8 cellular contexts compared by ENCODE assay signal in the genomic region with DNA sequence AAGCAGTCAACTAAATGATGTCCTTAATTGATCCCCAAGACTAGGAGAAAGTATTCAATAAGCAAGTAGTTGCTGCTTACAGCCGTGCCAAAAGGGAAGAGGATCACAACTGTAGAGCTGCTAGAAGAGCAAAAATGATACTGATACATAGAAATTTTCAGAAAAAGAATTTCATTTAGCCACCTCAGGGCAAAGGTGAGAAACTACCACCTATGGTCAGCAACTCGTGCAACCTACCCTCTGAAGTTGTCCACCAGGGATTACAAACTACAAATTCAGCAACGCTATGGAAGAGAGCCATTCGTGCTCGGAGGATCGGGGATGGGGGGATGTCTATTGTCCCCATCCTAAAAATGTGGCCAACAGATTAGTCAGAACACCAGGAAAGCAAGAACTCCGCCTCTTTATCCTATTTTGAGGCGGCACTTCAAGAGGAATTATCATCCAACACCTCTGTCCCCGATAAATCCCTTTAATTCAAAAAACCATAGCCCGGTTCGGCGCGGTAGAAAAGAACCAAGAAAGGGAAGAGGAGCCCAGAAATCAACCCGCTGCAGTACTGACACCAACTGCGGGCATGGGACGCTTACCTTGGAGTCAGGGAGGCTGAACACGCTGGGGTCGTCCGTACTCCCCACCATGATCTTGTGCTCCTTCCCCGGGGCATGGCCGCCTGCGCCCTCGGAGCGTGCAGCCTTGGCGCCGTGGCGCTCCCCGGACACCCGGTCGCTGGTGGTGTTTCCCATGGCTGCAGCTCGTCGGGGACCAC. TPM values are rescaled to one million over a fixed set of nuclear protein-coding genes. Genes with fewer than 3 reads are reported as not detected.
DNase-seq lines count a peak whose midpoint lies in the region; ATAC-seq and TF ChIP-seq lines count a peak whose summit lies in the region.

No MANE protein-coding gene starts in this region.

- H2AFZ ChIP-seq in DND-41 (ENCODE audit: low read depth, low read length): peak overlapping the region; percentile 99

- H3K36me3 ChIP-seq in DND-41 (ENCODE audit: insufficient read depth, low read length) (peaks cover 13% of the 10 kb centered on the region), prostate gland (no peaks in the 10 kb centered on the region)

- 0% methylated on average over 31 of the region's 32 CpGs for WGBS in prostate gland

- TF ChIP-seq POLR2A in prostate gland (IDR thresholded peaks at IDR 0.05): no peak

- H3K9me3 ChIP-seq in DND-41 (ENCODE audit: insufficient read depth, low read length, severe bottlenecking) (no peaks in the 10 kb centered on the region), prostate gland (no peaks in the 10 kb centered on the region)

- no peaks in the 10 kb centered on the region for H3K27me3 ChIP-seq in DND-41 (ENCODE audit: insufficient read depth, low read length, poor library complexity)
- H3K27me3 ChIP-seq in foreskin keratinocyte: no peaks in the 10 kb centered on the region
- no peaks in the 10 kb centered on the region for H3K27me3 ChIP-seq in prostate gland (replicated peaks; ENCODE audit: insufficient read depth)

- H4K20me1 ChIP-seq in DND-41 (ENCODE audit: insufficient read depth, low read length): no peaks in the 10 kb centered on the region

- ATAC-seq in DND-41 (ENCODE audit: insufficient read depth, low read depth) (no peak; the same call in 2 of the 3 replicates), HG02943 (IDR thresholded peaks at IDR 0.05; ENCODE audit: low read depth, unreplicated experiment) (peak; percentile 24), foreskin keratinocyte (no peak), HG03432 (IDR thresholded peaks at IDR 0.05; ENCODE audit: unreplicated experiment) (no peak)

- H3K79me2 ChIP-seq in DND-41 (ENCODE audit: insufficient read depth, low read length): peaks cover 44% of the 10 kb centered on the region

- no peak for DNase-seq in DND-41
- peak; percentile 10 to 41 for DNase-seq in foreskin keratinocyte
- peak; percentile 6 for DNase-seq in prostate gland (ENCODE audit: low spot score)
- DNase-seq in activated gamma-delta T cell treated with Interleukin-2 at 50 U/mL for 16 hours: no peak
- DNase-seq in cerebellar nuclear complex (lab: John Stamatoyannopoulos, UW): no peak

- peak overlapping the region; percentile 66 for H3K9ac ChIP-seq in DND-41 (ENCODE audit: low read depth, low read length)

- H3K4me3 ChIP-seq in DND-41 (ENCODE audit: low read depth in 1 of 2, low read length in 2 of 2) (peak overlapping the region; percentile 62 to 81), prostate gland (peak overlapping the region; percentile 74 to 91)

- TF ChIP-seq CTCF in DND-41 (IDR thresholded peaks at IDR 0.05; ENCODE audit: borderline replicate concordance, extremely low read depth, low read length, poor library complexity, severe bottlenecking) (no peak), VCaP (conservative IDR thresholded peaks at IDR 0.05) (no peak), foreskin keratinocyte (conservative IDR thresholded peaks at IDR 0.05) (no peak), prostate gland (IDR thresholded peaks at IDR 0.05) (no peak)

- H3K27ac ChIP-seq in DND-41 (ENCODE audit: low read length): peak overlapping the region; percentile 69
- peak overlapping the region; percentile 88 for H3K27ac ChIP-seq in VCaP
- peak overlapping the region; percentile 72 for H3K27ac ChIP-seq in foreskin keratinocyte
- peak overlapping the region; percentile 87 to 93 for H3K27ac ChIP-seq in prostate gland

- peak overlapping the region; percentile 71 for H3K4me2 ChIP-seq in DND-41 (ENCODE audit: insufficient read depth, low read length)

- H3K4me1 ChIP-seq in DND-41 (ENCODE audit: insufficient read depth, low read length) (peaks cover 46% of the 10 kb centered on the region), foreskin keratinocyte (peaks cover 33% of the 10 kb centered on the region), prostate gland (replicated peaks) (no peaks in the 10 kb centered on the region)

- intact Hi-C loops in prostate gland (cut with DNase I): loop anchor here (1.0 kb wide), 1 partner anchor 71 kb away; the partner anchor contains the start of gene CHD1L

RNA-seq across cellular contexts. Expression of gene PRKAB2, which starts 0.7 kb away (rescaled TPM):
- total RNA-seq in foreskin keratinocyte (18.5 and 23.9 TPM in 2 replicates), prostate gland (10 to 100 TPM; 12.3 to 14.0 TPM)
- polyA plus RNA-seq in foreskin keratinocyte: 5.9 and 6.4 TPM in 2 replicates

RNA-seq across cellular contexts. Expression of gene FMO5, which starts 53.6 kb away (rescaled TPM):
- 0.21 and 0.31 TPM in 2 replicates for total RNA-seq in foreskin keratinocyte
- 0.07 and 0.08 TPM in 2 replicates for polyA plus RNA-seq in foreskin keratinocyte
- total RNA-seq in prostate gland: 10 to 100 TPM in 1 of 2 donors, 1 to 10 TPM in 1; 9.1 to 19.3 TPM

Comparison
In these comparisons a context has a peak if more than half of its experiments do, and no peak if none do; other contexts are left out.
1. DNase-seq: peak in foreskin keratinocyte (2 of 2) and prostate gland (single experiment); none in DND-41 (single experiment), activated gamma-delta T cell treated with Interleukin-2 at 50 U/mL for 16 hours (single experiment) and cerebellar nuclear complex (0 of 2).
2. Peak in every context shown above with its lines, with median percentiles within 50 percentile points of each other: H3K27ac ChIP-seq.